ENCODE assay signal across 16 cellular contexts in the genomic region with DNA sequence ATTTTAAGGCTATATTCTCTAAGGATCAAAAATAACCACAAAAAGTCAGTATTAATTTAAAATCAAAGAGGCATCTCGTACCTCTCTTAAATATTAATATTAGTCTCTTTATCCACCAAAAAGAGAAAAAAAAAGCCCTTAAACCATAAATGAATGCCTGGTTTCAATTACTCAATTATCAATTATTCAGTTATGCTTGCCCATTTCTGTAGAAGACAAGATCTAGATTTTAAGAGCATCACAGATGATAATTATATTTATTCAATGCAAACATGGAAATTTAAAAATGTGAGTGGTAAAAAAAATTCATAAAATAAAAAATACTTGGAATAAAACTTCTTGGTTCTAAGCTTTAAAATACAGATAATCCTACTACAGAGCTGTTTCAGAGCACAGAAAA.
A peak's percentile ranks its signal among the peaks of the same experiment; 100 is the strongest.
DNase-seq lines count a peak whose midpoint lies in the region; ATAC-seq and TF ChIP-seq lines count a peak whose summit lies in the region.
"Had no signal": no experiment of that assay in that cellular context is flagged by ENCODE, and none has a peak within 500 bp of the region (broad histone marks: within the 10 kb centered on the region; RNA-seq: fewer than 3 reads in every experiment).

No MANE protein-coding gene starts in this region.

- TF ChIP-seq RAD21 in SK-N-SH (IDR thresholded peaks at IDR 0.05; ENCODE audit: low read length), result no peak

- H3K9me3 ChIP-seq in SK-N-SH, result no peaks in the 10 kb centered on the region
- H3K9me3 ChIP-seq in adrenal gland (replicated peaks in 1 of 3), result no peaks in the 10 kb centered on the region

- H3K4me3 Mint-ChIP-seq in natural killer cell, result no peak overlapping the region
- H3K4me3 Mint-ChIP-seq in natural killer cell treated with Interleukin-12 subunit alpha and Interleukin-12 subunit beta and Interleukin-15 and Interleukin-18, amount 100 ng/mL, for 72 hours, result no peak overlapping the region
- H3K4me3 Mint-ChIP-seq in naive B cell, result peak overlapping the region in 1 of 8 donors; percentile 27

- H4K20me1 ChIP-seq in SK-N-SH (ENCODE audit: insufficient read depth), result no peaks in the 10 kb centered on the region

- H3K36me3 Mint-ChIP-seq in natural killer cell, result peaks cover 6% of the 10 kb centered on the region
- H3K36me3 Mint-ChIP-seq in natural killer cell treated with Interleukin-12 subunit alpha and Interleukin-12 subunit beta and Interleukin-15 and Interleukin-18, amount 100 ng/mL, for 72 hours, result no peaks in the 10 kb centered on the region
- H3K36me3 Mint-ChIP-seq in naive B cell, result no peaks in the 10 kb centered on the region

- H3K4me2 ChIP-seq in SK-N-SH, result no peak overlapping the region

- H3K4me3 ChIP-seq in SK-N-SH (ENCODE audit: low read depth in 2 of 2, low read length in 1 of 2) (no peak overlapping the region), adrenal gland (no peak overlapping the region)

- H3K9ac ChIP-seq in SK-N-SH, result no peak overlapping the region

- no peak for TF ChIP-seq CTCF in natural killer cell (IDR thresholded peaks at IDR 0.05)
- no peak for TF ChIP-seq CTCF in SK-N-SH (IDR thresholded peaks at IDR 0.05)
- no peak for TF ChIP-seq CTCF in adrenal gland (IDR thresholded peaks at IDR 0.05)

- no peak for ATAC-seq in natural killer cell
- ATAC-seq in natural killer cell treated with Interleukin-12 subunit alpha and Interleukin-12 subunit beta and Interleukin-15 and Interleukin-18, amount 100 ng/mL, for 72 hours, result no peak
- ATAC-seq in naive B cell (ENCODE audit: low read depth in 2 of 2), result no peak
- no peak for ATAC-seq in GM18498 (IDR thresholded peaks at IDR 0.05; ENCODE audit: unreplicated experiment)

- H3K9me2 ChIP-seq in SK-N-SH, result no peaks in the 10 kb centered on the region

- H3K4me1 ChIP-seq in SK-N-SH (ENCODE audit: control insufficient read depth in 1 of 2, insufficient read depth in 2 of 2, low read depth in 1 of 2, low read length in 1 of 2) (peaks cover 22 to 35% of the 10 kb centered on the region in 2 experiments; a peak in 3 of 4 replicates), adrenal gland (replicated peaks in 1 of 2) (peaks cover 0 to 12% of the 10 kb centered on the region in 2 donors)

- peaks cover 69 to 78% of the 10 kb centered on the region in 2 donors for H3K4me1 Mint-ChIP-seq in natural killer cell
- H3K4me1 Mint-ChIP-seq in natural killer cell treated with Interleukin-12 subunit alpha and Interleukin-12 subunit beta and Interleukin-15 and Interleukin-18, amount 100 ng/mL, for 72 hours (ENCODE audit: low read depth in 2 of 2), result peaks cover 30 to 32% of the 10 kb centered on the region in 2 donors
- H3K4me1 Mint-ChIP-seq in naive B cell, result peaks cover 35 to 68% (median 67%) of the 10 kb centered on the region in 3 donors

- intact Hi-C loops in natural killer cell (cut with micrococcal nuclease), result no loop called here
- intact Hi-C loops in adrenal gland (cut with DNase I), result no loop called here

- peaks cover 33% of the 10 kb centered on the region; the same call in 1 of the 2 replicates for H3K79me2 ChIP-seq in SK-N-SH (ENCODE audit: insufficient read depth)

- peaks cover 7% of the 10 kb centered on the region for H3F3A ChIP-seq in SK-N-SH (replicated peaks; ENCODE audit: insufficient read depth)

- TF ChIP-seq EP300 in SK-N-SH (IDR thresholded peaks at IDR 0.05; ENCODE audit: borderline replicate concordance in 1 of 2, low read depth in 1 of 2, low read length in 1 of 2), result peak in 1 of 2 experiments; percentile 90; a peak in 2 of 4 replicates

- peaks cover 13 to 18% of the 10 kb centered on the region in 2 experiments for H3K36me3 ChIP-seq in SK-N-SH (replicated peaks in 1 of 2; ENCODE audit: control insufficient read depth in 1 of 2, insufficient read depth in 2 of 2, low read length in 1 of 2)
- H3K36me3 ChIP-seq in adrenal gland (replicated peaks in 1 of 2), result peaks cover 0 to 6% of the 10 kb centered on the region in 2 donors

- peak overlapping the region; percentile 81 to 83 for H3K27ac Mint-ChIP-seq in natural killer cell
- H3K27ac Mint-ChIP-seq in natural killer cell treated with Interleukin-12 subunit alpha and Interleukin-12 subunit beta and Interleukin-15 and Interleukin-18, amount 100 ng/mL, for 72 hours, result peak overlapping the region in 1 of 2 donors; percentile 60
- peak overlapping the region in 4 of 6 donors; percentile 15 to 84 (median 62) for H3K27ac Mint-ChIP-seq in naive B cell

- H3K27me3 ChIP-seq in SK-N-SH (ENCODE audit: insufficient read depth) (no peaks in the 10 kb centered on the region), adrenal gland (no peaks in the 10 kb centered on the region)

- no peaks in the 10 kb centered on the region for H3K27me3 Mint-ChIP-seq in natural killer cell (ENCODE audit: low read depth in 2 of 2)
- H3K27me3 Mint-ChIP-seq in natural killer cell treated with Interleukin-12 subunit alpha and Interleukin-12 subunit beta and Interleukin-15 and Interleukin-18, amount 100 ng/mL, for 72 hours, result no peaks in the 10 kb centered on the region
- H3K27me3 Mint-ChIP-seq in naive B cell, result no peaks in the 10 kb centered on the region

- WGBS in SK-N-SH (ENCODE audit: low lambda C conversion rate), result 79% methylated on average over 1 of the region's 1 CpG
- 90 to 97% (median 95%) methylated on average over 1 of the region's 1 CpG for WGBS in adrenal gland, 4 donors

- no peaks in the 10 kb centered on the region for H3K9me3 Mint-ChIP-seq in natural killer cell
- no peaks in the 10 kb centered on the region for H3K9me3 Mint-ChIP-seq in natural killer cell treated with Interleukin-12 subunit alpha and Interleukin-12 subunit beta and Interleukin-15 and Interleukin-18, amount 100 ng/mL, for 72 hours
- no peaks in the 10 kb centered on the region for H3K9me3 Mint-ChIP-seq in naive B cell

- no peak for TF ChIP-seq POLR2A in adrenal gland (IDR thresholded peaks at IDR 0.05)

- H3K27ac ChIP-seq in SK-N-SH (ENCODE audit: low read depth in 2 of 2, low read length in 1 of 2) (peak overlapping the region in 1 of 2 experiments; percentile 99; a peak in 2 of 4 replicates), adrenal gland (no peak overlapping the region)

- CTCF ChIA-PET in SK-N-SH (lab: Yijun Ruan, JAX), result interaction anchor here (1.0 to 3.7 kb wide), 5 partner anchors 31 to 183 kb away, joined by 3 to 14 read pairs (median 4); no protein-coding TSS in a partner anchor

- DNase-seq in natural killer cell (no peak), SK-N-SH (no peak), naive B cell (no peak), NCI-H82 treated with DMSO at 0.1 percent for 48 hours (lab: John Stamatoyannopoulos, UW; ENCODE audit: unreplicated experiment) (no peak), adrenal gland (no peak)
- no peak for DNase-seq in natural killer cell treated with Interleukin-12 subunit alpha and Interleukin-12 subunit beta and Interleukin-15 and Interleukin-18, amount 100 ng/mL, for 72 hours (ENCODE audit: low spot score)
- DNase-seq: C1 segment of cervical spinal cord; DMS79 treated with DMSO at 0.1 percent for 48 hours; MM.1S; NCI-H1092; NCI-H146; NCI-H2029 treated with DMSO at 0.1 percent for 48 hours; NK-92 treated with Interleukin-12 subunit alpha and Interleukin-12 subunit beta, amount 100 ng/mL, for 24 hours; OCI-M1; SHP77 had no signal

- POLR2A ChIA-PET in SK-N-SH (lab: Yijun Ruan, JAX), result no interaction called here

- no peak overlapping the region for H2AFZ ChIP-seq in SK-N-SH (ENCODE audit: low read depth)

TF ChIP-seq in SK-N-SH, 30 proteins besides CTCF, POLR2A, EP300 and RAD21:
- TF ChIP-seq TCF12 (IDR thresholded peaks at IDR 0.05), result 0 out of 2 replicates have a peak, but pooled peaks have one; percentile 38
- TF ChIP-seq GATA2 (CRISPR knock-in tag; IDR thresholded peaks at IDR 0.05), result peak; percentile 60; the same call in 1 of the 2 replicates
- TF ChIP-seq EZH2phosphoT487 (IDR thresholded peaks at IDR 0.05; ENCODE audit: borderline replicate concordance, low read depth), result no peak
